8 cellular contexts compared by ENCODE assay signal in the genomic region with DNA sequence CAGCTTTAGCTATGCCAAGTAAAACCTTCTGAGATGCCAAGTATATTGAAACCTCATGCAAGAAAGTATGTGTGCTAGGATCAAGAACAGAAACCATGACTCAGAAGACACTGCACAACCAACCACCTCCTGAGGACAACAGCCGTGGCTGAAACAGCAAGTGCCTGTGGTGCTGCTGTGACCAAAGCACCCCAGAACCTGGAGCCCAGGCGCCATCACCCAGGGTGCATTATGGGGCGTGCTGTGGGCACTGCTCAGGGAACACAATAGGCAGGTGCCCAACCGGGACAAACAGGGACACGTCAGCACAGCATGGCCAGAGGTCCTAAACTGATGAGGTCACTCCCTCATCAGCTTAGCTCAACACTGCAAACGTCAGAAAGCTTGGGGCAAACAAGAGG.
DNase-seq lines count a peak whose midpoint lies in the region; ATAC-seq and TF ChIP-seq lines count a peak whose summit lies in the region.

No MANE protein-coding gene starts in this region.

- peak overlapping the region; percentile 29 for H3K4me3 Mint-ChIP-seq in T-helper 2 cell treated with Interferon-gamma antibody and Interleukin-4, amounts not matched to agents 5 μg/mL and 100 μg/mL, for 36 hours

- H3K4me1 ChIP-seq in left lung, result peaks cover 0 to 2% of the 10 kb centered on the region in 2 donors

- H3K27me3 ChIP-seq in left lung, result no peaks in the 10 kb centered on the region

- TF ChIP-seq CTCF in left lung (IDR thresholded peaks at IDR 0.05), result no peak

- intact Hi-C loops in left colon (cut with DNase I, micrococcal nuclease) (loop anchor here in 1 of 2 donors (10.0 kb wide), 1 partner anchor 181 kb away; no protein-coding TSS in a partner anchor), left lung (cut with DNase I) (no loop called here)

- H3K9me3 Mint-ChIP-seq in T-helper 2 cell treated with Interferon-gamma antibody and Interleukin-4, amounts not matched to agents 5 μg/mL and 100 μg/mL, for 36 hours, result no peaks in the 10 kb centered on the region

- H3K36me3 ChIP-seq in left lung, result peaks cover 0 to 29% of the 10 kb centered on the region in 2 donors

- H3K4me3 ChIP-seq in left lung, result no peak overlapping the region

- H3K27me3 Mint-ChIP-seq in T-helper 2 cell treated with Interferon-gamma antibody and Interleukin-4, amounts not matched to agents 5 μg/mL and 100 μg/mL, for 36 hours (ENCODE audit: low read depth), result no peaks in the 10 kb centered on the region

- H3K27ac ChIP-seq in left lung, result no peak overlapping the region

- H3K4me1 Mint-ChIP-seq in T-helper 2 cell treated with Interferon-gamma antibody and Interleukin-4, amounts not matched to agents 5 μg/mL and 100 μg/mL, for 36 hours (ENCODE audit: low read depth), result peaks cover 14% of the 10 kb centered on the region

- H3K27ac Mint-ChIP-seq in T-helper 2 cell treated with Interferon-gamma antibody and Interleukin-4, amounts not matched to agents 5 μg/mL and 100 μg/mL, for 36 hours, result peak overlapping the region; percentile 75

- peak; percentile 83 for DNase-seq in T-helper 2 cell treated with Interferon-gamma antibody and Interleukin-4, amounts not matched to agents 5 μg/mL and 100 μg/mL, for 36 hours (ENCODE audit: low spot score)
- DNase-seq in left colon, result peak; percentile 22 to 41
- no peak for DNase-seq in RKO (ENCODE audit: low spot score)
- no peak for DNase-seq in T1000 (lab: John Stamatoyannopoulos, UW)
- no peak for DNase-seq in GM19238 (ENCODE audit: insufficient read length, low spot score)
- no peak for DNase-seq in left lung

- peaks cover 54% of the 10 kb centered on the region for H3K36me3 Mint-ChIP-seq in T-helper 2 cell treated with Interferon-gamma antibody and Interleukin-4, amounts not matched to agents 5 μg/mL and 100 μg/mL, for 36 hours (ENCODE audit: low read depth)

- ATAC-seq in GM18861 (IDR thresholded peaks at IDR 0.05; ENCODE audit: unreplicated experiment), result peak; percentile 99
- peak; percentile 100 for ATAC-seq in HG02623 (IDR thresholded peaks at IDR 0.05; ENCODE audit: unreplicated experiment)
- no peak for ATAC-seq in left colon
- no peak for ATAC-seq in left lung

- H3K9me3 ChIP-seq in left lung, result no peaks in the 10 kb centered on the region

Comparison
In these comparisons a context has a peak if more than half of its experiments do, and no peak if none do; other contexts are left out.
1. ATAC-seq: peak in GM18861 (single experiment) and HG02623 (single experiment); none in left colon (single experiment) and left lung (single experiment).
2. DNase-seq: peak in T-helper 2 cell treated with Interferon-gamma antibody and Interleukin-4, amounts not matched to agents 5 μg/mL and 100 μg/mL, for 36 hours (single experiment) and left colon (2 of 2); none in RKO (single experiment), T1000 (single experiment), GM19238 (single experiment) and left lung (0 of 2).